Comparison of ENCODE assay signal across 13 cellular contexts in genomic region chr11:46914363-46914762, GRCh38. TPM values are rescaled to one million over a fixed set of nuclear protein-coding genes. Genes with fewer than 3 reads are reported as not detected.
A peak's percentile ranks its signal among the peaks of the same experiment; 100 is the strongest.
DNase-seq lines count a peak whose midpoint lies in the region; ATAC-seq and TF ChIP-seq lines count a peak whose summit lies in the region.
"Had no signal": no experiment of that assay in that cellular context is flagged by ENCODE, and none has a peak within 500 bp of the region (broad histone marks: within the 10 kb centered on the region; RNA-seq: fewer than 3 reads in every experiment).

No MANE protein-coding gene starts in this region.

- H3K4me3 ChIP-seq in BE2C (ENCODE audit: low read depth, low read length) = no peak overlapping the region
- H3K4me3 ChIP-seq in fibroblast of lung (replicated peaks in 1 of 4; ENCODE audit: control extremely low read depth in 1 of 4, insufficient read depth in 1 of 4, low read depth in 3 of 4, low read length in 4 of 4) = no peak overlapping the region

- no peak overlapping the region for H3K9ac ChIP-seq in fibroblast of lung (ENCODE audit: insufficient read depth, low read length)

- H3K36me3 ChIP-seq in BE2C (no peaks in the 10 kb centered on the region), fibroblast of lung (ENCODE audit: control insufficient read depth, insufficient read depth, low read length) (no peaks in the 10 kb centered on the region)
- H3K36me3 ChIP-seq: neutrophil had no signal

- H3K9me3 ChIP-seq in BE2C (no peaks in the 10 kb centered on the region), fibroblast of lung (ENCODE audit: control insufficient read depth, insufficient read depth, low read depth, low read length) (no peaks in the 10 kb centered on the region)
- H3K9me3 ChIP-seq: neutrophil had no signal

- H3K27ac ChIP-seq in fibroblast of lung (ENCODE audit: insufficient read depth, low read length) = no peak overlapping the region
- H3K27ac ChIP-seq: neutrophil had no signal

- H3K4me2 ChIP-seq in fibroblast of lung (ENCODE audit: extremely low read depth, insufficient read depth, low read length) = no peak overlapping the region

- H3K27me3 ChIP-seq in BE2C (peaks cover 15% of the 10 kb centered on the region), fibroblast of lung (ENCODE audit: control insufficient read depth, insufficient read depth, low read length) (no peaks in the 10 kb centered on the region)

- H2AFZ ChIP-seq in fibroblast of lung (ENCODE audit: low read length) = no peak overlapping the region

- no peak for ATAC-seq in GM21723 (IDR thresholded peaks at IDR 0.05; ENCODE audit: unreplicated experiment)
- ATAC-seq in HG02885 (IDR thresholded peaks at IDR 0.05; ENCODE audit: poor library complexity, unreplicated experiment) = no peak
- ATAC-seq: T-helper 17 cell had no signal

- H3K79me2 ChIP-seq in fibroblast of lung (ENCODE audit: control insufficient read depth, insufficient read depth, low read length) = no peaks in the 10 kb centered on the region

- H3K4me1 ChIP-seq in BE2C (no peaks in the 10 kb centered on the region), fibroblast of lung (ENCODE audit: control insufficient read depth, extremely low read depth, insufficient read depth, low read length) (peaks cover 10% of the 10 kb centered on the region)

- peak; percentile 15 for DNase-seq in BE2C
- DNase-seq in RKO (ENCODE audit: low spot score) = peak; percentile 86
- DNase-seq in fibroblast of lung (ENCODE audit: low read depth in 2 of 2) = peak; percentile 39 to 47
- DNase-seq in myocyte (ENCODE audit: low read depth) = peak; percentile 91
- DNase-seq in NCI-H524 treated with DMSO at 0.1 percent for 48 hours (lab: John Stamatoyannopoulos, UW) = no peak
- DNase-seq in NCI-H1105 treated with DMSO at 0.1 percent for 48 hours (lab: John Stamatoyannopoulos, UW) = no peak
- DNase-seq: aorta, KBM-7, NCI-H446, T-helper 17 cell had no signal

- no peaks in the 10 kb centered on the region for H4K20me1 ChIP-seq in fibroblast of lung (ENCODE audit: control insufficient read depth, extremely low read depth, insufficient read depth, low read length)

- no peak for TF ChIP-seq CTCF in BE2C (IDR thresholded peaks at IDR 0.05; ENCODE audit: low read depth, low read length)
- TF ChIP-seq CTCF in fibroblast of lung (conservative IDR thresholded peaks at IDR 0.05 in 1 of 2, IDR thresholded peaks at IDR 0.05 in 1 of 2; ENCODE audit: low read depth in 1 of 2, low read length in 2 of 2) = no peak

RNA-seq across cellular contexts. Expression of gene LRP4, which starts 4.0 kb away (rescaled TPM):
- polyA plus RNA-seq in BE2C (2012; ENCODE audit: insufficient read depth, insufficient read length, low read depth) = 1.1 TPM
- total RNA-seq in fibroblast of lung (1.3 TPM in 2 replicates), myocyte (7.6 and 9.6 TPM in 2 replicates)
- polyA plus RNA-seq in fibroblast of lung = 2.9 and 3.3 TPM in 2 replicates
- polyA plus RNA-seq in fibroblast of lung (2012) = 3.7 and 3.8 TPM in 2 replicates
- polyA minus RNA-seq in fibroblast of lung (ENCODE audit: low replicate concordance) = 24.3 and 56.5 TPM in 2 replicates
- polyA plus RNA-seq in myocyte (2012) = 15.0 TPM
- total RNA-seq: T-helper 17 cell had no signal

RNA-seq across cellular contexts. Expression of gene CSTPP1, which starts 22.2 kb away (rescaled TPM):
- polyA plus RNA-seq in BE2C (2012; ENCODE audit: insufficient read depth, insufficient read length, low read depth) = 27.3 TPM
- total RNA-seq in fibroblast of lung (13.9 and 15.5 TPM in 2 replicates), myocyte (20.2 and 22.0 TPM in 2 replicates)
- polyA plus RNA-seq in fibroblast of lung = 34.1 TPM in 2 replicates
- 28.8 and 36.7 TPM in 2 replicates for polyA plus RNA-seq in fibroblast of lung (2012)
- 34.8 and 41.2 TPM in 2 replicates for polyA minus RNA-seq in fibroblast of lung (ENCODE audit: low replicate concordance)
- 38.9 TPM for polyA plus RNA-seq in myocyte (2012)

Comparison
In these comparisons a context has a peak if more than half of its experiments do, and no peak if none do; other contexts are left out.
1. DNase-seq: peak in BE2C (single experiment), RKO (single experiment), fibroblast of lung (2 of 2) and myocyte (single experiment); none in NCI-H524 treated with DMSO at 0.1 percent for 48 hours (single experiment) and NCI-H1105 treated with DMSO at 0.1 percent for 48 hours (single experiment).